18 cellular contexts compared by ENCODE assay signal in genomic region chr1:145757420-145757819, GRCh38. TPM values are rescaled to one million over a fixed set of nuclear protein-coding genes. Genes with fewer than 3 reads are reported as not detected.
DNase-seq lines count a peak whose midpoint lies in the region; ATAC-seq and TF ChIP-seq lines count a peak whose summit lies in the region.
"Had no signal": no experiment of that assay in that cellular context is flagged by ENCODE, and none has a peak within 500 bp of the region (broad histone marks: within the 10 kb centered on the region; RNA-seq: fewer than 3 reads in every experiment).

No MANE protein-coding gene starts in this region.

- peaks cover 3% of the 10 kb centered on the region for H3F3A ChIP-seq in smooth muscle cell (ENCODE audit: low read depth)

- no peaks in the 10 kb centered on the region for H4K20me1 ChIP-seq in smooth muscle cell (ENCODE audit: low read depth)

- ATAC-seq in natural killer cell (no peak), GM19455 (IDR thresholded peaks at IDR 0.05; ENCODE audit: unreplicated experiment) (no peak)
- no peak for ATAC-seq in natural killer cell treated with Interleukin-12 subunit alpha and Interleukin-12 subunit beta and Interleukin-15 and Interleukin-18, amount 100 ng/mL, for 72 hours
- no peak for ATAC-seq in activated T-helper 17 cell treated with anti-CD3 and anti-CD28 coated beads, Interleukin-2, amount 50 U/mL, for 72 hours (replicated peaks)
- ATAC-seq: A549 had no signal

- no peak overlapping the region for H3K9ac ChIP-seq in smooth muscle cell (ENCODE audit: low read depth)

- H3K4me2 ChIP-seq in smooth muscle cell: no peak overlapping the region
- H3K4me2 ChIP-seq: A549 had no signal

- H3K27ac Mint-ChIP-seq in natural killer cell: peak overlapping the region; percentile 8 to 14
- no peak overlapping the region for H3K27ac Mint-ChIP-seq in natural killer cell treated with Interleukin-12 subunit alpha and Interleukin-12 subunit beta and Interleukin-15 and Interleukin-18, amount 100 ng/mL, for 72 hours
- peak overlapping the region; percentile 40 for H3K27ac Mint-ChIP-seq in activated T-helper 17 cell treated with anti-CD3 and anti-CD28 coated beads, Interleukin-2, amount 50 U/mL, for 72 hours
- H3K27ac Mint-ChIP-seq: CD14-positive monocyte had no signal

- peaks cover 17 to 29% of the 10 kb centered on the region in 2 donors for H3K4me1 Mint-ChIP-seq in natural killer cell
- H3K4me1 Mint-ChIP-seq in natural killer cell treated with Interleukin-12 subunit alpha and Interleukin-12 subunit beta and Interleukin-15 and Interleukin-18, amount 100 ng/mL, for 72 hours (ENCODE audit: low read depth in 2 of 2): peaks cover 6 to 20% of the 10 kb centered on the region in 2 donors
- H3K4me1 Mint-ChIP-seq in activated T-helper 17 cell treated with anti-CD3 and anti-CD28 coated beads, Interleukin-2, amount 50 U/mL, for 72 hours: peaks cover 5% of the 10 kb centered on the region
- H3K4me1 Mint-ChIP-seq: CD14-positive monocyte had no signal

- no peak overlapping the region for H3K27ac ChIP-seq in smooth muscle cell (ENCODE audit: low read depth)
- H3K27ac ChIP-seq: A549, SJSA1 had no signal

- intact Hi-C loops in natural killer cell (cut with micrococcal nuclease): no loop called here

- no peak overlapping the region for H3K4me3 ChIP-seq in smooth muscle cell
- H3K4me3 ChIP-seq: A549, SJSA1 had no signal

- no peaks in the 10 kb centered on the region for H3K36me3 Mint-ChIP-seq in natural killer cell
- H3K36me3 Mint-ChIP-seq in natural killer cell treated with Interleukin-12 subunit alpha and Interleukin-12 subunit beta and Interleukin-15 and Interleukin-18, amount 100 ng/mL, for 72 hours: peaks cover 8% of the 10 kb centered on the region
- peaks cover 57% of the 10 kb centered on the region for H3K36me3 Mint-ChIP-seq in activated T-helper 17 cell treated with anti-CD3 and anti-CD28 coated beads, Interleukin-2, amount 50 U/mL, for 72 hours (ENCODE audit: low read depth)

- no peaks in the 10 kb centered on the region for H3K27me3 Mint-ChIP-seq in natural killer cell (ENCODE audit: low read depth in 2 of 2)
- H3K27me3 Mint-ChIP-seq in natural killer cell treated with Interleukin-12 subunit alpha and Interleukin-12 subunit beta and Interleukin-15 and Interleukin-18, amount 100 ng/mL, for 72 hours: no peaks in the 10 kb centered on the region
- no peaks in the 10 kb centered on the region for H3K27me3 Mint-ChIP-seq in activated T-helper 17 cell treated with anti-CD3 and anti-CD28 coated beads, Interleukin-2, amount 50 U/mL, for 72 hours

- no peak overlapping the region for H3K4me3 Mint-ChIP-seq in natural killer cell
- no peak overlapping the region for H3K4me3 Mint-ChIP-seq in natural killer cell treated with Interleukin-12 subunit alpha and Interleukin-12 subunit beta and Interleukin-15 and Interleukin-18, amount 100 ng/mL, for 72 hours
- H3K4me3 Mint-ChIP-seq in activated T-helper 17 cell treated with anti-CD3 and anti-CD28 coated beads, Interleukin-2, amount 50 U/mL, for 72 hours: no peak overlapping the region
- H3K4me3 Mint-ChIP-seq: CD14-positive monocyte had no signal

- H3K4me1 ChIP-seq in smooth muscle cell (ENCODE audit: low read depth): no peaks in the 10 kb centered on the region
- H3K4me1 ChIP-seq: A549 had no signal

- 98% methylated on average over 2 of the region's 2 CpGs for WGBS in smooth muscle cell (ENCODE audit: low lambda C conversion rate)

- no peaks in the 10 kb centered on the region for H3K9me3 Mint-ChIP-seq in natural killer cell
- no peaks in the 10 kb centered on the region for H3K9me3 Mint-ChIP-seq in natural killer cell treated with Interleukin-12 subunit alpha and Interleukin-12 subunit beta and Interleukin-15 and Interleukin-18, amount 100 ng/mL, for 72 hours
- no peaks in the 10 kb centered on the region for H3K9me3 Mint-ChIP-seq in activated T-helper 17 cell treated with anti-CD3 and anti-CD28 coated beads, Interleukin-2, amount 50 U/mL, for 72 hours

- H3K36me3 ChIP-seq in smooth muscle cell (ENCODE audit: low read depth): peaks cover 10% of the 10 kb centered on the region

- DNase-seq in natural killer cell (no peak), iris pigment epithelial cell (ENCODE audit: low read depth) (peak; percentile 39), smooth muscle cell (lab: John Stamatoyannopoulos, UW; ENCODE audit: unreplicated experiment) (no peak), NCI-H446 treated with DMSO at 0.1 percent for 48 hours (lab: John Stamatoyannopoulos, UW) (no peak)
- DNase-seq in natural killer cell treated with Interleukin-12 subunit alpha and Interleukin-12 subunit beta and Interleukin-15 and Interleukin-18, amount 100 ng/mL, for 72 hours (ENCODE audit: low spot score): no peak
- DNase-seq: AML-193, Caco-2, GOT3, KBM-7, NCI-H1436, NCI-H2029 treated with DMSO at 0.1 percent for 48 hours, NCI-H510A treated with DMSO at 0.1 percent for 48 hours, NCI-H82 had no signal

- no peak overlapping the region for H2AFZ ChIP-seq in smooth muscle cell (ENCODE audit: low read depth)

- no peaks in the 10 kb centered on the region for H3K27me3 ChIP-seq in smooth muscle cell (ENCODE audit: low read depth)
- H3K27me3 ChIP-seq: SJSA1 had no signal

- TF ChIP-seq CTCF in natural killer cell (IDR thresholded peaks at IDR 0.05) (no peak), smooth muscle cell (IDR thresholded peaks at IDR 0.05; ENCODE audit: borderline replicate concordance, insufficient read depth, poor library complexity, severe bottlenecking) (no peak)

- no peaks in the 10 kb centered on the region for H3K9me3 ChIP-seq in smooth muscle cell (replicated peaks; ENCODE audit: low read depth)

- no peaks in the 10 kb centered on the region for H3K79me2 ChIP-seq in smooth muscle cell (ENCODE audit: low read depth)

RNA-seq across cellular contexts. Expression of gene CD160, which starts 38.1 kb away (rescaled TPM):
- total RNA-seq in natural killer cell (100 to 1,000 TPM in 1 of 3 donors, 10 to 100 TPM in 2; 77.7 to 150 (median 83.4) TPM), smooth muscle cell (0.04 TPM in 1 of 2 replicates, not detected in the other)
- under 1 TPM; 0.31 to 0.33 TPM for total RNA-seq in natural killer cell treated with Interleukin-12 subunit alpha and Interleukin-12 subunit beta and Interleukin-15 and Interleukin-18, amount 100 ng/mL, for 72 hours
- total RNA-seq in activated T-helper 17 cell treated with anti-CD3 and anti-CD28 coated beads, Interleukin-2, amount 50 U/mL, for 72 hours: not detected
- 0.40 TPM in 1 of 2 replicates, not detected in the other for polyA plus RNA-seq in smooth muscle cell

RNA-seq across cellular contexts. Expression of gene PDZK1, which starts 50.3 kb away (rescaled TPM):
- total RNA-seq in natural killer cell (1 to 10 TPM in 2 of 3 donors, under 1 TPM in 1; 0.96 to 2.9 (median 1.4) TPM), smooth muscle cell (1.5 TPM in 1 of 2 replicates, not detected in the other)
- under 1 TPM; 0.31 to 0.98 TPM for total RNA-seq in natural killer cell treated with Interleukin-12 subunit alpha and Interleukin-12 subunit beta and Interleukin-15 and Interleukin-18, amount 100 ng/mL, for 72 hours
- under 1 TPM in 1 of 2 donors, not detected in 1; 0.82 TPM for total RNA-seq in activated T-helper 17 cell treated with anti-CD3 and anti-CD28 coated beads, Interleukin-2, amount 50 U/mL, for 72 hours
- 0.45 and 1.1 TPM in 2 replicates for polyA plus RNA-seq in smooth muscle cell
- polyA plus RNA-seq: CD14-positive monocyte had no signal

Comparison
In these comparisons a context has a peak if more than half of its experiments do, and no peak if none do; other contexts are left out.
1. H3K27ac Mint-ChIP-seq: peak in natural killer cell (2 of 2) and activated T-helper 17 cell treated with anti-CD3 and anti-CD28 coated beads, Interleukin-2, amount 50 U/mL, for 72 hours (single experiment); none in natural killer cell treated with Interleukin-12 subunit alpha and Interleukin-12 subunit beta and Interleukin-15 and Interleukin-18, amount 100 ng/mL, for 72 hours (0 of 2).
2. RNA of gene CD160, which starts 38.1 kb away (total RNA-seq): 77.7 to 150 TPM in natural killer cell; 0.31 to 0.33 TPM in natural killer cell treated with Interleukin-12 subunit alpha and Interleukin-12 subunit beta and Interleukin-15 and Interleukin-18, amount 100 ng/mL, for 72 hours, not detected in activated T-helper 17 cell treated with anti-CD3 and anti-CD28 coated beads, Interleukin-2, amount 50 U/mL, for 72 hours and 0.04 TPM in smooth muscle cell; every median in the first group is over 10 times any median in the second.